In genomic region chr22:35046744-35047462, GRCh38 we compare ENCODE assay signal across 22 cellular contexts. TPM values are rescaled to one million over a fixed set of nuclear protein-coding genes. Genes with fewer than 3 reads are reported as not detected.
DNase-seq lines count a peak whose midpoint lies in the region; ATAC-seq, FAIRE-seq and TF ChIP-seq lines count a peak whose summit lies in the region.
"Had no signal": no experiment of that assay in that cellular context is flagged by ENCODE, and none has a peak within 500 bp of the region (broad histone marks: within the 10 kb centered on the region; RNA-seq: fewer than 3 reads in every experiment).

No MANE protein-coding gene starts in this region.

- no peak overlapping the region for H3K4me3 Mint-ChIP-seq in endothelial cell (ENCODE audit: unreplicated experiment)
- H3K4me3 Mint-ChIP-seq: CD8-positive, alpha-beta T cell; GM23338; HFFc6 had no signal

- H3K4me2 ChIP-seq in K562 (ENCODE audit: insufficient read depth, low read length) (no peak overlapping the region), osteoblast (ENCODE audit: insufficient read depth, low read length) (no peak overlapping the region)
- H3K4me2 ChIP-seq: GM23338 had no signal

- H3K36me3 ChIP-seq in K562 (ENCODE audit: control insufficient read depth, insufficient read depth, low read length) (no peaks in the 10 kb centered on the region), osteoblast (ENCODE audit: insufficient read depth, low read length) (no peaks in the 10 kb centered on the region)
- H3K36me3 ChIP-seq: BE2C had no signal

- no peak for TF ChIP-seq RAD21 in K562 (CRISPR knock-in tag; conservative IDR thresholded peaks at IDR 0.05 in 1 of 2, IDR thresholded peaks at IDR 0.05 in 1 of 2)

- peak; percentile 77 for DNase-seq in GM12864 (ENCODE audit: low read depth)
- DNase-seq in GM12892 (ENCODE audit: insufficient read length), result no peak
- no peak for DNase-seq in K562 (ENCODE audit: extremely low read depth in 1 of 4, low spot score in 3 of 4)
- DNase-seq in osteoblast (ENCODE audit: insufficient read length, low spot score, missing footprints), result peak; percentile 57
- no peak for DNase-seq in endothelial cell (ENCODE audit: low spot score)
- no peak for DNase-seq in GM10266 (ENCODE audit: extremely low spot score)
- DNase-seq in stimulated activated naive CD4-positive, alpha-beta T cell treated with Interleukin-2 at 50 U/mL for 16 hours (lab: John Stamatoyannopoulos, UW), result no peak
- DNase-seq: BE2C; CD8-positive, alpha-beta T cell; COR-L47; DMS153; DMS79 treated with DMSO at 0.1 percent for 48 hours; GDM1; HCEC 1CT; HFFc6; KBM-7 had no signal

- BruUV-seq in K562 (replicated peaks; lab: Mats Ljungman, UMichigan), result no TSS peak

- no peak overlapping the region for H3K4me3 ChIP-seq in GM12864 (ENCODE audit: low read depth, low read length)
- no peak overlapping the region for H3K4me3 ChIP-seq in K562
- H3K4me3 ChIP-seq in osteoblast (ENCODE audit: insufficient read depth, low read length), result no peak overlapping the region
- H3K4me3 ChIP-seq: GM12878, GM23338 had no signal

- TF ChIP-seq CTCF in GM12864 (IDR thresholded peaks at IDR 0.05; ENCODE audit: low read depth, low read length, missing control alignments) (no peak), K562 (IDR thresholded peaks at IDR 0.05 in 2 of 3, conservative IDR thresholded peaks at IDR 0.05 in 1 of 3; ENCODE audit: insufficient read depth in 2 of 3, low read depth in 1 of 3, low read length in 3 of 3) (no peak), osteoblast (IDR thresholded peaks at IDR 0.05; ENCODE audit: extremely low read depth, low read depth, low read length) (no peak), endothelial cell (IDR thresholded peaks at IDR 0.05; ENCODE audit: unreplicated experiment) (no peak), GM10266 (IDR thresholded peaks at IDR 0.05; ENCODE audit: control insufficient read depth, insufficient read depth, low read depth, missing control alignments) (no peak)

- no peak for ATAC-seq in K562
- ATAC-seq: CD8-positive, alpha-beta T cell; GM12878; GM23338 had no signal

- peak; percentile 85 for FAIRE-seq in GM12892 (lab: Jason Lieb, UNC)
- no peak for FAIRE-seq in K562 (lab: Jason Lieb, UNC)
- FAIRE-seq: A204.1, D721Med, GM12878 had no signal

- 78% methylated on average over 12 of the region's 12 CpGs for whole genome bisulfite sequencing in K562 (ENCODE audit: insufficient coverage, low coverage, missing lambda C conversion rate)

- intact Hi-C loops in K562 (cut with micrococcal nuclease), result no loop called here

- no peak overlapping the region for H3K27ac ChIP-seq in K562 (ENCODE audit: extremely low read depth, low read depth, low read length)
- no peak overlapping the region for H3K27ac ChIP-seq in osteoblast (ENCODE audit: low read depth, low read length)
- H3K27ac ChIP-seq: C4-2B, HL-60 had no signal

- POLR2A ChIA-PET in K562 (lab: Yijun Ruan, JAX), result interaction anchor here (1.2 kb wide), 1 partner anchor 11 kb away, joined by 4 read pairs; no protein-coding TSS in a partner anchor

- TF ChIP-seq POLR2A in GM12892 (IDR thresholded peaks at IDR 0.05; ENCODE audit: low read depth, low read length) (no peak), K562 (conservative IDR thresholded peaks at IDR 0.05) (no peak)

- no peaks in the 10 kb centered on the region; a peak in 1 of 5 replicates for H3K27me3 ChIP-seq in K562 (ENCODE audit: control insufficient read depth in 2 of 2, insufficient read depth in 2 of 2, low read length in 2 of 2)
- no peaks in the 10 kb centered on the region for H3K27me3 ChIP-seq in osteoblast (ENCODE audit: insufficient read depth, low read length)
- H3K27me3 ChIP-seq: BE2C had no signal

- peaks cover 4% of the 10 kb centered on the region for H3K36me3 Mint-ChIP-seq in endothelial cell (ENCODE audit: low read depth, unreplicated experiment)
- H3K36me3 Mint-ChIP-seq: CD8-positive, alpha-beta T cell had no signal

- H3K4me1 ChIP-seq in K562 (replicated peaks in 1 of 2; ENCODE audit: control insufficient read depth in 2 of 2, insufficient read depth in 2 of 2, low read length in 2 of 2) (no peaks in the 10 kb centered on the region), osteoblast (ENCODE audit: insufficient read depth, low read length) (no peaks in the 10 kb centered on the region)
- H3K4me1 ChIP-seq: BE2C had no signal

- H3K79me2 ChIP-seq in K562 (ENCODE audit: control insufficient read depth, insufficient read depth, low read length) (no peaks in the 10 kb centered on the region), osteoblast (ENCODE audit: insufficient read depth, low read length) (no peaks in the 10 kb centered on the region)

- no peak for TF ChIP-seq EP300 in K562 (IDR thresholded peaks at IDR 0.05; ENCODE audit: low read length)

- H2AFZ ChIP-seq in K562 (ENCODE audit: low read depth, low read length), result no peak overlapping the region
- no peak overlapping the region for H2AFZ ChIP-seq in osteoblast (ENCODE audit: low read length)
- H2AFZ ChIP-seq: GM23338 had no signal

- in situ Hi-C loops in K562 (cut with MboI), result loop anchor here (10.0 kb wide), 1 partner anchor 188 kb away; no protein-coding TSS in a partner anchor

- no peaks in the 10 kb centered on the region for H3K4me1 Mint-ChIP-seq in endothelial cell (ENCODE audit: unreplicated experiment)

- H3K9me1 ChIP-seq in K562 (ENCODE audit: control insufficient read depth, insufficient read depth, low read length), result no peaks in the 10 kb centered on the region

- H3K9me3 ChIP-seq in K562 (replicated peaks; ENCODE audit: control insufficient read depth, insufficient read depth, low read depth, low read length), result no peaks in the 10 kb centered on the region
- no peaks in the 10 kb centered on the region for H3K9me3 ChIP-seq in osteoblast (ENCODE audit: low read depth, low read length)
- H3K9me3 ChIP-seq: BE2C had no signal

- H3K27ac Mint-ChIP-seq in endothelial cell (ENCODE audit: unreplicated experiment), result no peak overlapping the region
- H3K27ac Mint-ChIP-seq: CD8-positive, alpha-beta T cell; GM23338; HFFc6 had no signal

- CTCF ChIA-PET in K562 (lab: Yijun Ruan, JAX; ENCODE audit: low intra/inter-chr PET ratio), result no interaction called here

- H4K20me1 ChIP-seq in K562 (replicated peaks; ENCODE audit: control insufficient read depth, insufficient read depth, low read length) (no peaks in the 10 kb centered on the region), osteoblast (ENCODE audit: insufficient read depth, low read length) (no peaks in the 10 kb centered on the region)

- H3K27me3 Mint-ChIP-seq in endothelial cell (ENCODE audit: unreplicated experiment), result no peaks in the 10 kb centered on the region

- peaks cover 26% of the 10 kb centered on the region for H3K9me3 Mint-ChIP-seq in endothelial cell (ENCODE audit: unreplicated experiment)
- H3K9me3 Mint-ChIP-seq: CD8-positive, alpha-beta T cell had no signal

- no peak overlapping the region for H3K9ac ChIP-seq in K562 (ENCODE audit: insufficient read depth in 1 of 2, low read depth in 2 of 2, low read length in 2 of 2)

TF ChIP-seq in K562, 482 proteins besides CTCF, POLR2A, EP300 and RAD21:
- TF ChIP-seq FOXA1 (IDR thresholded peaks at IDR 0.05; ENCODE audit: borderline replicate concordance), result no peak
- peak; percentile 95 for TF ChIP-seq RBM25 (IDR thresholded peaks at IDR 0.05; ENCODE audit: low read depth, low read length, severe bottlenecking)

RNA-seq across cellular contexts. Expression of gene ISX, which starts 19.1 kb away (rescaled TPM):
- 0.61 TPM for polyA plus RNA-seq in GM12892 (2012; ENCODE audit: missing spikeins)
- 0.23 and 0.28 TPM in 2 replicates for total RNA-seq in K562 (2011; cell fraction: chromatin; rRNA removed; ENCODE audit: low replicate concordance)
- 0.39 and 0.50 TPM in 2 replicates for total RNA-seq in K562 (2011; cell fraction: nucleolus; rRNA removed)
- total RNA-seq in K562 (2011; cell fraction: nucleoplasm; rRNA removed), result 0.23 and 0.51 TPM in 2 replicates
- total RNA-seq in K562 (2014; rRNA removed) (0.05 and 0.16 TPM in 2 replicates), K562 (2014; rRNA removed; fragmentation: Illumina TruSeq; extraction: Trizol) (0.06 and 0.07 TPM in 2 replicates), K562 (2015; rRNA removed; fragmentation: Illumina TruSeq; extraction: Trizol) (0.19 and 0.36 TPM in 2 replicates), K562 (2021) (0.07 and 0.18 TPM in 2 replicates), osteoblast (not detected in 2 replicates), endothelial cell (ENCODE audit: unreplicated experiment) (not detected)
- polyA plus RNA-seq in K562 (2011; rRNA removed) (0.08 and 0.25 TPM in 2 replicates), K562 (2014; fragmentation: Illumina TruSeq; extraction: Trizol) (0.09 TPM in 1 of 2 replicates, not detected in the other), K562 (2014; fragmentation: Nextera tagmentation; extraction: Ambion mirVana) (under 1 TPM; 0.03 to 0.06 TPM), K562 (2014; rRNA removed) (0.11 and 0.12 TPM in 2 replicates)
- 0.13 and 0.42 TPM in 2 replicates for polyA plus RNA-seq in K562 (2011; cell fraction: cytosol; rRNA removed)
- polyA plus RNA-seq in K562 (2011; cell fraction: nucleus; rRNA removed), result 0.04 and 0.18 TPM in 2 replicates
- polyA plus RNA-seq in K562 (2012), result 0.39 and 0.76 TPM in 2 replicates
- 0.15 and 0.28 TPM in 2 replicates for polyA minus RNA-seq in K562 (2011; rRNA and poly(A)+ RNA removed)
- 0.38 TPM in 1 of 2 replicates, not detected in the other for polyA minus RNA-seq in K562 (2011; cell fraction: cytosol; rRNA and poly(A)+ RNA removed)
- 0.22 and 0.27 TPM in 2 replicates for polyA minus RNA-seq in K562 (2011; cell fraction: nucleus; rRNA and poly(A)+ RNA removed)
- total RNA-seq: CD8-positive, alpha-beta T cell; GM23338; HFFc6 had no signal
- polyA plus RNA-seq: GM23338 had no signal

Comparison
In these comparisons a context has a peak if more than half of its experiments do, and no peak if none do; other contexts are left out.
1. DNase-seq: peak in GM12864 (single experiment) and osteoblast (single experiment); none in GM12892 (single experiment), K562 (0 of 4), endothelial cell (single experiment), GM10266 (single experiment) and stimulated activated naive CD4-positive, alpha-beta T cell treated with Interleukin-2 at 50 U/mL for 16 hours (single experiment).